In the genomic region with DNA sequence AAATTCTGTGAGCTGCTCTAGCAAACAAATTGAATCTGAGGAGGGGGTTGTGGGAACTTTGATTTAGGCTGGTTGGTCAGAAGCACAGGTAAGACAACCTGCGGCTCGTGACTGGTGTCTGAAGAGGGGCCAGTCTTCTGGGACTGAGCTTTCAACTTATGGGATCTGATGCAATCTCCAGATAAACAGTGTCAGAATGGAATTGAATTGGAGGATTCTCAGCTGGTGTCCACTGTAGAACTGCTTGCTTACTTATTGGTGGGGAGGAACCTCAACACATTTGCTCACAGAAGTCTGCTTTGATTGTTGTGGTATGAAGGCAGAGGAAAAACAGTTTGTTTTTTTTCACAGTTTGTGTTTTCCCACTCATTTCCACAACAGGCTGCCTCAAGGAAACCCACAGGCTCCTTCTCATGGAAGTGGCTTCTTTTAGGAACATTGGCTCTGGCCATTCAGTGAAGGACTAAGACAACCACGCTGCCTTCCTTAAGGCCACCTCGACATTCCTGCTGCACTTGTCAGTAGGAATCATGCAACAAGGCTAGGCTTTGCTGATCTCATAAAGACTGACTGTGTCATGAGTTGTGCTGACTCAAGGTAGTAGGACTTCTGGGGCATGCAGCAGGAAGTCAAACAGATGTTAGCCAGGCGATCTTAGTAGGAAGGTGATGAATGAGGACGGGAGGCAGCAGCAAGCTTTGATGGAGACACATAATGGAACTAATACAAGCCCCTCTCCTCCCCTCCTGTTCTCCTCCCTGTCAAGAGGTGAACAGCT, we compare ENCODE assay signal across 1 cellular context.
TF ChIP-seq lines count a peak whose summit lies in the region.

No MANE protein-coding gene starts in this region.

TF ChIP-seq in H1, 55 proteins besides CTCF, POLR2A, EP300 and RAD21:
- TF ChIP-seq SIN3A (conservative IDR thresholded peaks at IDR 0.05 in 1 of 2, IDR thresholded peaks at IDR 0.05 in 1 of 2; ENCODE audit: low read depth in 1 of 2, low read length in 2 of 2) (no peak), BACH1 (IDR thresholded peaks at IDR 0.05; ENCODE audit: low read length) (no peak), RBBP5 (IDR thresholded peaks at IDR 0.05; ENCODE audit: borderline replicate concordance, low read depth, low read length) (no peak), CEBPB (IDR thresholded peaks at IDR 0.05; ENCODE audit: low read depth, low read length) (no peak), HDAC6 (IDR thresholded peaks at IDR 0.05; ENCODE audit: low read depth, low read length) (no peak), SRF (IDR thresholded peaks at IDR 0.05; ENCODE audit: low read depth, low read length) (no peak), SP4 (IDR thresholded peaks at IDR 0.05; ENCODE audit: low read length) (no peak), EZH2 (IDR thresholded peaks at IDR 0.05; ENCODE audit: low read depth, low read length, severe bottlenecking) (no peak), SIX5 (IDR thresholded peaks at IDR 0.05; ENCODE audit: low read depth, low read length) (no peak), KDM4A (IDR thresholded peaks at IDR 0.05; ENCODE audit: low read depth, low read length, severe bottlenecking) (no peak), NRF1 (IDR thresholded peaks at IDR 0.05; ENCODE audit: low read depth, low read length) (no peak), TBP (IDR thresholded peaks at IDR 0.05; ENCODE audit: low read depth, low read length) (no peak), BRCA1 (IDR thresholded peaks at IDR 0.05; ENCODE audit: low read depth, low read length) (no peak), POU5F1 (IDR thresholded peaks at IDR 0.05; ENCODE audit: low read depth, low read length) (no peak), SUZ12 (IDR thresholded peaks at IDR 0.05; ENCODE audit: low read length) (no peak)
- TF ChIP-seq, protein P1, sequence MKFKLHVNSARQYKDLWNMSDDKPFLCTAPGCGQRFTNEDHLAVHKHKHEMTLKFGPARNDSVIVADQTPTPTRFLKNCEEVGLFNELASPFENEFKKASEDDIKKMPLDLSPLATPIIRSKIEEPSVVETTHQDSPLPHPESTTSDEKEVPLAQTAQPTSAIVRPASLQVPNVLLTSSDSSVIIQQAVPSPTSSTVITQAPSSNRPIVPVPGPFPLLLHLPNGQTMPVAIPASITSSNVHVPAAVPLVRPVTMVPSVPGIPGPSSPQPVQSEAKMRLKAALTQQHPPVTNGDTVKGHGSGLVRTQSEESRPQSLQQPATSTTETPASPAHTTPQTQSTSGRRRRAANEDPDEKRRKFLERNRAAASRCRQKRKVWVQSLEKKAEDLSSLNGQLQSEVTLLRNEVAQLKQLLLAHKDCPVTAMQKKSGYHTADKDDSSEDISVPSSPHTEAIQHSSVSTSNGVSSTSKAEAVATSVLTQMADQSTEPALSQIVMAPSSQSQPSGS (IDR thresholded peaks at IDR 0.05; ENCODE audit: low read length), result no peak
